In the genomic region with DNA sequence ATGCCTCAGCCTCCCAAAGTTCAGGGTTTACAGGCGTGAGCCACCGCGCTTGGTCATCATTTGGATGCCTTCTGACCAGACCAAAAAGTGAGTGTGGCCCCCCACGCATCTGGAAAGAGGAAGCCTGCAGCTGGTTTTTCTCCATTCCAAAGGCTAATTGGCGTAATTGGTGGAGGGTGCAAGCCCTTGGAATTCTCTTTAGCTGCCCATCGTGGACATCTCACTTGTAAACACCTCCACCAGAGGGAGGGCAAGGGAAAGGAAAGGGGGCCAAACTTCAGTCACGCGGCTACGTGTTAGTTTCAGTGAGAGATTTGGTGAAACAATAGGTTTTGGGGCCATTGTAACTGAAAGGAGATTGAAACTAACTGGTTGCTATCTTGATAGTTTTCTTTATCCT, we compare ENCODE assay signal across 15 cellular contexts. TPM values are rescaled to one million over a fixed set of nuclear protein-coding genes. Genes with fewer than 3 reads are reported as not detected.
DNase-seq lines count a peak whose midpoint lies in the region; ATAC-seq and TF ChIP-seq lines count a peak whose summit lies in the region.
"Had no signal": no experiment of that assay in that cellular context is flagged by ENCODE, and none has a peak within 500 bp of the region (broad histone marks: within the 10 kb centered on the region; RNA-seq: fewer than 3 reads in every experiment).

No MANE protein-coding gene starts in this region.

- H3K27ac Mint-ChIP-seq in activated naive CD8-positive, alpha-beta T cell treated with anti-CD3 and anti-CD28 coated beads for 36 hours: no peak overlapping the region
- H3K27ac Mint-ChIP-seq in activated naive CD8-positive, alpha-beta T cell treated with anti-CD3 and anti-CD28 coated beads, Interleukin-2, amount 50 U/mL, for 24 hours: no peak overlapping the region
- H3K27ac Mint-ChIP-seq: activated T-cell treated with anti-CD3 and anti-CD28 coated beads, Interleukin-2, amount 50 U/mL, for 24 hours; stimulated activated naive CD8-positive, alpha-beta T cell treated with anti-CD3 and anti-CD28 coated beads, Interleukin-15, Interleukin-2, amounts not matched to agents 100 ng/mL and 50 ng/mL, for 24 hours had no signal

- H3K27me3 Mint-ChIP-seq in activated naive CD8-positive, alpha-beta T cell treated with anti-CD3 and anti-CD28 coated beads for 36 hours: no peaks in the 10 kb centered on the region
- no peaks in the 10 kb centered on the region for H3K27me3 Mint-ChIP-seq in activated naive CD8-positive, alpha-beta T cell treated with anti-CD3 and anti-CD28 coated beads, Interleukin-2, amount 50 U/mL, for 24 hours
- H3K27me3 Mint-ChIP-seq: activated T-cell treated with anti-CD3 and anti-CD28 coated beads, Interleukin-2, amount 50 U/mL, for 24 hours; stimulated activated naive CD8-positive, alpha-beta T cell treated with anti-CD3 and anti-CD28 coated beads, Interleukin-15, Interleukin-2, amounts not matched to agents 100 ng/mL and 50 ng/mL, for 24 hours had no signal

- H3K79me2 ChIP-seq in Loucy (ENCODE audit: insufficient read depth, low read length): no peaks in the 10 kb centered on the region
- H3K79me2 ChIP-seq in MM.1S (ENCODE audit: low read length): no peaks in the 10 kb centered on the region

- H3K4me2 ChIP-seq in Loucy (ENCODE audit: low read depth, low read length, poor library complexity, severe bottlenecking) (no peak overlapping the region), MM.1S (ENCODE audit: low read depth, low read length) (no peak overlapping the region)
- H3K4me2 ChIP-seq: KMS-11 had no signal

- no peaks in the 10 kb centered on the region for H3F3A ChIP-seq in Loucy (ENCODE audit: low read depth)
- peaks cover 10% of the 10 kb centered on the region for H3F3A ChIP-seq in MM.1S (ENCODE audit: insufficient read depth, low read length)

- H3K4me1 Mint-ChIP-seq in activated naive CD8-positive, alpha-beta T cell treated with anti-CD3 and anti-CD28 coated beads for 36 hours: peaks cover 6% of the 10 kb centered on the region
- H3K4me1 Mint-ChIP-seq in activated naive CD8-positive, alpha-beta T cell treated with anti-CD3 and anti-CD28 coated beads, Interleukin-2, amount 50 U/mL, for 24 hours: peaks cover 4% of the 10 kb centered on the region

- no peaks in the 10 kb centered on the region for H3K36me3 Mint-ChIP-seq in activated naive CD8-positive, alpha-beta T cell treated with anti-CD3 and anti-CD28 coated beads for 36 hours
- H3K36me3 Mint-ChIP-seq in activated naive CD8-positive, alpha-beta T cell treated with anti-CD3 and anti-CD28 coated beads, Interleukin-2, amount 50 U/mL, for 24 hours (ENCODE audit: low read depth): no peaks in the 10 kb centered on the region

- peak; percentile 8 for DNase-seq in activated naive CD8-positive, alpha-beta T cell treated with anti-CD3 and anti-CD28 coated beads for 36 hours
- no peak for DNase-seq in activated naive CD8-positive, alpha-beta T cell treated with anti-CD3 and anti-CD28 coated beads, Interleukin-2, amount 50 U/mL, for 24 hours
- DNase-seq in ecto neural progenitor cell (ENCODE audit: low spot score) (peak; percentile 49), retinal pigment epithelial cell (ENCODE audit: low read depth) (no peak), SHP77 treated with DMSO at 0.1 percent for 48 hours (lab: John Stamatoyannopoulos, UW) (no peak), MM.1S (no peak), HT-29 (ENCODE audit: low spot score) (no peak)
- DNase-seq: activated T-cell treated with anti-CD3 and anti-CD28 coated beads, Interleukin-2, amount 50 U/mL, for 24 hours; aorta; psoas muscle; stimulated activated CD4-positive, alpha-beta T cell treated with anti-CD3 and anti-CD28 coated beads, Interleukin-4, amount 100 ng/mL, for 1 hour had no signal

- no peaks in the 10 kb centered on the region for H3K9me2 ChIP-seq in Loucy (replicated peaks; ENCODE audit: low read depth, low read length)
- H3K9me2 ChIP-seq in MM.1S (replicated peaks; ENCODE audit: insufficient read depth, low read length): no peaks in the 10 kb centered on the region

- no peak overlapping the region for H3K4me3 Mint-ChIP-seq in activated naive CD8-positive, alpha-beta T cell treated with anti-CD3 and anti-CD28 coated beads for 36 hours
- no peak overlapping the region for H3K4me3 Mint-ChIP-seq in activated naive CD8-positive, alpha-beta T cell treated with anti-CD3 and anti-CD28 coated beads, Interleukin-2, amount 50 U/mL, for 24 hours
- H3K4me3 Mint-ChIP-seq: activated T-cell treated with anti-CD3 and anti-CD28 coated beads, Interleukin-2, amount 50 U/mL, for 24 hours; stimulated activated naive CD8-positive, alpha-beta T cell treated with anti-CD3 and anti-CD28 coated beads, Interleukin-15, Interleukin-2, amounts not matched to agents 100 ng/mL and 50 ng/mL, for 24 hours had no signal

- TF ChIP-seq CTCF in Loucy (conservative IDR thresholded peaks at IDR 0.05; ENCODE audit: low read length) (peak; percentile 32; the same call in 1 of the 2 replicates), retinal pigment epithelial cell (conservative IDR thresholded peaks at IDR 0.05; ENCODE audit: low read depth, low read length) (peak; percentile 48), MM.1S (IDR thresholded peaks at IDR 0.05; ENCODE audit: low read length) (no peak)

- H3K36me3 ChIP-seq in Loucy (ENCODE audit: insufficient read depth, low read length) (no peaks in the 10 kb centered on the region), MM.1S (replicated peaks; ENCODE audit: insufficient read depth, low read length) (no peaks in the 10 kb centered on the region)

- no peak overlapping the region for H3K27ac ChIP-seq in MM.1S (ENCODE audit: low read length)
- H3K27ac ChIP-seq: C4-2B, KMS-11, psoas muscle had no signal

- no peak overlapping the region for H3K9ac ChIP-seq in Loucy (ENCODE audit: low read depth, low read length, poor library complexity, severe bottlenecking)
- H3K9ac ChIP-seq in MM.1S (ENCODE audit: low read length): no peak overlapping the region
- H3K9ac ChIP-seq: KMS-11 had no signal

- H3K27me3 ChIP-seq in Loucy (ENCODE audit: insufficient read depth, low read length, poor library complexity, severe bottlenecking) (no peaks in the 10 kb centered on the region), MM.1S (replicated peaks; ENCODE audit: insufficient read depth, low read length) (no peaks in the 10 kb centered on the region)

- no peak for ATAC-seq in activated naive CD8-positive, alpha-beta T cell treated with anti-CD3 and anti-CD28 coated beads, Interleukin-2, amount 50 U/mL, for 24 hours
- ATAC-seq: psoas muscle had no signal

- H2AFZ ChIP-seq in Loucy (ENCODE audit: low read length) (0 out of 2 replicates have a peak overlapping the region, but pooled peaks have one; percentile 15), MM.1S (ENCODE audit: low read length) (no peak overlapping the region)

- no peaks in the 10 kb centered on the region for H4K20me1 ChIP-seq in Loucy (ENCODE audit: insufficient read depth, low read length, poor library complexity, severe bottlenecking)
- H4K20me1 ChIP-seq in MM.1S (ENCODE audit: insufficient read depth, low read length): no peaks in the 10 kb centered on the region

- H3K4me1 ChIP-seq in Loucy (ENCODE audit: insufficient read depth, low read length, poor library complexity, severe bottlenecking) (peaks cover 10% of the 10 kb centered on the region), MM.1S (ENCODE audit: low read length) (peaks cover 4% of the 10 kb centered on the region; the same call in 1 of the 2 replicates)
- H3K4me1 ChIP-seq: psoas muscle had no signal

- no peak overlapping the region for H3K4me3 ChIP-seq in Loucy (ENCODE audit: low read length, poor library complexity, severe bottlenecking)
- no peak overlapping the region for H3K4me3 ChIP-seq in retinal pigment epithelial cell (ENCODE audit: low read length)
- no peak overlapping the region for H3K4me3 ChIP-seq in MM.1S (ENCODE audit: low read length)
- H3K4me3 ChIP-seq: psoas muscle had no signal

- H3K9me3 ChIP-seq in Loucy (ENCODE audit: insufficient read depth, low read depth, low read length) (no peaks in the 10 kb centered on the region), MM.1S (replicated peaks; ENCODE audit: insufficient read depth, low read length) (no peaks in the 10 kb centered on the region)
- H3K9me3 ChIP-seq: psoas muscle had no signal

- H3K9me3 Mint-ChIP-seq in activated naive CD8-positive, alpha-beta T cell treated with anti-CD3 and anti-CD28 coated beads for 36 hours: no peaks in the 10 kb centered on the region
- no peaks in the 10 kb centered on the region for H3K9me3 Mint-ChIP-seq in activated naive CD8-positive, alpha-beta T cell treated with anti-CD3 and anti-CD28 coated beads, Interleukin-2, amount 50 U/mL, for 24 hours
- H3K9me3 Mint-ChIP-seq: activated T-cell treated with anti-CD3 and anti-CD28 coated beads, Interleukin-2, amount 50 U/mL, for 24 hours; stimulated activated naive CD8-positive, alpha-beta T cell treated with anti-CD3 and anti-CD28 coated beads, Interleukin-15, Interleukin-2, amounts not matched to agents 100 ng/mL and 50 ng/mL, for 24 hours had no signal

RNA-seq across cellular contexts. Expression of a gene that starts 4.1 kb away (rescaled TPM):
- total RNA-seq in activated naive CD8-positive, alpha-beta T cell treated with anti-CD3 and anti-CD28 coated beads for 36 hours: 10 to 100 TPM; 22.1 to 22.4 TPM
- total RNA-seq in HT-29 (2014; rRNA removed; shearing (Covaris generic)): 31.7 and 33.7 TPM in 2 replicates

Comparison
In these comparisons a context has a peak if more than half of its experiments do, and no peak if none do; other contexts are left out.
1. DNase-seq: peak in activated naive CD8-positive, alpha-beta T cell treated with anti-CD3 and anti-CD28 coated beads for 36 hours (single experiment) and ecto neural progenitor cell (single experiment); none in activated naive CD8-positive, alpha-beta T cell treated with anti-CD3 and anti-CD28 coated beads, Interleukin-2, amount 50 U/mL, for 24 hours (single experiment), retinal pigment epithelial cell (single experiment), SHP77 treated with DMSO at 0.1 percent for 48 hours (single experiment), MM.1S (single experiment) and HT-29 (single experiment).